In the genomic region with DNA sequence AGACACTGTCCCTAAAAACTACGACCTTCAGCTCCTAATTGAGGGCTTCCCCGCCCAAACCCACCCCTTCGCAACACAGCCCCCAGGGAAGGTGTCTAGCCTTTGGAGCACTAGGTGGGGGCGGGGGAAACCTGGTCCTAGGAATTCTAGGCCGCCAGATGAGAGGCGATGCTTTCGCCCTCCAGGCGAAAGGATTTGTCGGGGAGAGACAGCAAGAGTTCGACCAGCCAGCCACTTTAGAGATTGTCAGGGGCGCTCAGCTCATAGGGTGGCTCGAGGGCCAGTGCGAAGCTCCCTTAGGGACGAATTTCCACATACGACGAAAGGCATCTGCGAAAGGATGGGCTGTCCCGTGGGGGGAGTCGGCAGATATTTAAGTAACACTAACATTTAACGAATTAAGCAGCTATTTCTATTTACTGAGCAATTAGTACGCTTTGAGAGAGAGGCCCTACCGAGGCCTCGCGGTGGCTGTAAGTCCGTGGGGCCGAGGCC, we compare ENCODE assay signal across 8 cellular contexts. TPM values are rescaled to one million over a fixed set of nuclear protein-coding genes. Genes with fewer than 3 reads are reported as not detected.
A peak's percentile ranks its signal among the peaks of the same experiment; 100 is the strongest.
DNase-seq lines count a peak whose midpoint lies in the region; ATAC-seq, FAIRE-seq and TF ChIP-seq lines count a peak whose summit lies in the region.

No MANE protein-coding gene starts in this region.

- no peak for DNase-seq in activated T-cell treated with anti-CD3 and anti-CD28 coated beads, Interleukin-2, amount 50 U/mL, for 24 hours
- no peak for DNase-seq in activated T-cell treated with anti-CD3 and anti-CD28 coated beads, Interleukin-2, amount 50 U/mL, for 1 hour
- DNase-seq in activated T-helper 1 cell treated with anti-CD3 and anti-CD28 coated beads, Interleukin-12 subunit alpha, Interleukin-12 subunit beta, Interleukin-2, Interleukin-4 antibody, amounts not matched to agents 30 ng/mL and 10 ng/mL and 1 ng/mL, durations not matched to agents 14 hours and 24 hours and 36 hours (ENCODE audit: low spot score): no peak
- DNase-seq in islet precursor cell: peak; percentile 87
- no peak for DNase-seq in thyroid gland
- no peak for DNase-seq in amniotic stem cell (lab: John Stamatoyannopoulos, UW)
- DNase-seq in GM12892 (ENCODE audit: insufficient read length): no peak

- no peaks in the 10 kb centered on the region for H3K36me3 Mint-ChIP-seq in activated T-cell treated with anti-CD3 and anti-CD28 coated beads, Interleukin-2, amount 50 U/mL, for 24 hours (ENCODE audit: low read depth)
- no peaks in the 10 kb centered on the region for H3K36me3 Mint-ChIP-seq in activated T-helper 1 cell treated with anti-CD3 and anti-CD28 coated beads, Interleukin-12 subunit alpha, Interleukin-12 subunit beta, Interleukin-2, Interleukin-4 antibody, amounts not matched to agents 30 ng/mL and 10 ng/mL and 1 ng/mL, durations not matched to agents 14 hours and 24 hours and 36 hours (ENCODE audit: low read depth)

- TF ChIP-seq POLR2A in thyroid gland (IDR thresholded peaks at IDR 0.05) (no peak), GM12892 (IDR thresholded peaks at IDR 0.05; ENCODE audit: low read depth, low read length) (no peak)

- ATAC-seq in HG02973 (IDR thresholded peaks at IDR 0.05; ENCODE audit: unreplicated experiment): no peak

- no peaks in the 10 kb centered on the region for H3K36me3 ChIP-seq in thyroid gland

- H3K27ac ChIP-seq in thyroid gland: peak overlapping the region; percentile 52 to 76 (median 73)

- H3K9me3 ChIP-seq in thyroid gland: no peaks in the 10 kb centered on the region

- H3K27me3 ChIP-seq in thyroid gland: peaks cover 3% of the 10 kb centered on the region

- H3K4me3 Mint-ChIP-seq in activated T-cell treated with anti-CD3 and anti-CD28 coated beads, Interleukin-2, amount 50 U/mL, for 24 hours: peak overlapping the region; percentile 82
- H3K4me3 Mint-ChIP-seq in activated T-helper 1 cell treated with anti-CD3 and anti-CD28 coated beads, Interleukin-12 subunit alpha, Interleukin-12 subunit beta, Interleukin-2, Interleukin-4 antibody, amounts not matched to agents 30 ng/mL and 10 ng/mL and 1 ng/mL, durations not matched to agents 14 hours and 24 hours and 36 hours: peak overlapping the region; percentile 95

- H3K27ac Mint-ChIP-seq in activated T-cell treated with anti-CD3 and anti-CD28 coated beads, Interleukin-2, amount 50 U/mL, for 24 hours: peak overlapping the region; percentile 99
- H3K27ac Mint-ChIP-seq in activated T-helper 1 cell treated with anti-CD3 and anti-CD28 coated beads, Interleukin-12 subunit alpha, Interleukin-12 subunit beta, Interleukin-2, Interleukin-4 antibody, amounts not matched to agents 30 ng/mL and 10 ng/mL and 1 ng/mL, durations not matched to agents 14 hours and 24 hours and 36 hours: peak overlapping the region; percentile 94

- H3K9me3 Mint-ChIP-seq in activated T-cell treated with anti-CD3 and anti-CD28 coated beads, Interleukin-2, amount 50 U/mL, for 24 hours: no peaks in the 10 kb centered on the region
- no peaks in the 10 kb centered on the region for H3K9me3 Mint-ChIP-seq in activated T-helper 1 cell treated with anti-CD3 and anti-CD28 coated beads, Interleukin-12 subunit alpha, Interleukin-12 subunit beta, Interleukin-2, Interleukin-4 antibody, amounts not matched to agents 30 ng/mL and 10 ng/mL and 1 ng/mL, durations not matched to agents 14 hours and 24 hours and 36 hours

- H3K4me1 ChIP-seq in thyroid gland: peaks cover 6 to 12% of the 10 kb centered on the region in 2 donors

- H3K4me1 Mint-ChIP-seq in activated T-cell treated with anti-CD3 and anti-CD28 coated beads, Interleukin-2, amount 50 U/mL, for 24 hours (ENCODE audit: low read depth): peaks cover 41% of the 10 kb centered on the region
- peaks cover 14% of the 10 kb centered on the region for H3K4me1 Mint-ChIP-seq in activated T-helper 1 cell treated with anti-CD3 and anti-CD28 coated beads, Interleukin-12 subunit alpha, Interleukin-12 subunit beta, Interleukin-2, Interleukin-4 antibody, amounts not matched to agents 30 ng/mL and 10 ng/mL and 1 ng/mL, durations not matched to agents 14 hours and 24 hours and 36 hours (ENCODE audit: low read depth)

- 28% methylated on average over 25 of the region's 26 CpGs for WGBS in thyroid gland, 2 donors

- TF ChIP-seq CTCF in thyroid gland (IDR thresholded peaks at IDR 0.05): no peak

- intact Hi-C loops in activated T-helper 1 cell treated with anti-CD3 and anti-CD28 coated beads, Interleukin-12 subunit alpha, Interleukin-12 subunit beta, Interleukin-2, Interleukin-4 antibody, amounts not matched to agents 30 ng/mL and 10 ng/mL and 1 ng/mL, durations not matched to agents 14 hours and 24 hours and 36 hours (cut with micrococcal nuclease): no loop called here
- intact Hi-C loops in thyroid gland (cut with DNase I): no loop called here

- no peak for FAIRE-seq in GM12892 (lab: Jason Lieb, UNC)

- H3K27me3 Mint-ChIP-seq in activated T-cell treated with anti-CD3 and anti-CD28 coated beads, Interleukin-2, amount 50 U/mL, for 24 hours: no peaks in the 10 kb centered on the region
- H3K27me3 Mint-ChIP-seq in activated T-helper 1 cell treated with anti-CD3 and anti-CD28 coated beads, Interleukin-12 subunit alpha, Interleukin-12 subunit beta, Interleukin-2, Interleukin-4 antibody, amounts not matched to agents 30 ng/mL and 10 ng/mL and 1 ng/mL, durations not matched to agents 14 hours and 24 hours and 36 hours (ENCODE audit: insufficient read depth): peaks cover 3% of the 10 kb centered on the region

- H3K4me3 ChIP-seq in thyroid gland (replicated peaks in 1 of 3): peak overlapping the region in 1 of 3 donors; percentile 21

RNA-seq across cellular contexts. Expression of a gene that starts 5.3 kb away (rescaled TPM):
- 0.10 TPM in 1 of 2 replicates, not detected in the other for total RNA-seq in activated T-helper 1 cell treated with anti-CD3 and anti-CD28 coated beads, Interleukin-12 subunit alpha, Interleukin-12 subunit beta, Interleukin-2, Interleukin-4 antibody, amounts not matched to agents 30 ng/mL and 10 ng/mL and 1 ng/mL, durations not matched to agents 14 hours and 24 hours and 36 hours
- total RNA-seq in thyroid gland: 10 to 100 TPM in 1 of 4 donors, 1 to 10 TPM in 3; 4.6 to 24.8 (median 6.6) TPM
- not detected for polyA plus RNA-seq in GM12892 (2012; ENCODE audit: missing spikeins)

RNA-seq across cellular contexts. Expression of a gene that starts 19.8 kb away (rescaled TPM):
- total RNA-seq in activated T-helper 1 cell treated with anti-CD3 and anti-CD28 coated beads, Interleukin-12 subunit alpha, Interleukin-12 subunit beta, Interleukin-2, Interleukin-4 antibody, amounts not matched to agents 30 ng/mL and 10 ng/mL and 1 ng/mL, durations not matched to agents 14 hours and 24 hours and 36 hours: not detected in 2 replicates
- total RNA-seq in thyroid gland: 1 to 10 TPM in 1 of 4 donors, under 1 TPM in 2, not detected in 1; 0.20 to 1.1 (median 0.22) TPM
- not detected for polyA plus RNA-seq in GM12892 (2012; ENCODE audit: missing spikeins)

RNA-seq across cellular contexts. Expression of a gene that starts 22.6 kb away (rescaled TPM):
- total RNA-seq in activated T-helper 1 cell treated with anti-CD3 and anti-CD28 coated beads, Interleukin-12 subunit alpha, Interleukin-12 subunit beta, Interleukin-2, Interleukin-4 antibody, amounts not matched to agents 30 ng/mL and 10 ng/mL and 1 ng/mL, durations not matched to agents 14 hours and 24 hours and 36 hours: 125 and 127 TPM in 2 replicates
- 100 to 1,000 TPM in 3 of 4 donors, 10 to 100 TPM in 1; 77.7 to 168 (median 118) TPM for total RNA-seq in thyroid gland
- polyA plus RNA-seq in GM12892 (2012; ENCODE audit: missing spikeins): 25.8 TPM

RNA-seq across cellular contexts. Expression of a gene that starts 24.7 kb away (rescaled TPM):
- 0.78 and 0.86 TPM in 2 replicates for total RNA-seq in activated T-helper 1 cell treated with anti-CD3 and anti-CD28 coated beads, Interleukin-12 subunit alpha, Interleukin-12 subunit beta, Interleukin-2, Interleukin-4 antibody, amounts not matched to agents 30 ng/mL and 10 ng/mL and 1 ng/mL, durations not matched to agents 14 hours and 24 hours and 36 hours
- total RNA-seq in thyroid gland: 1 to 10 TPM; 1.3 to 7.9 (median 2.2) TPM
- polyA plus RNA-seq in GM12892 (2012; ENCODE audit: missing spikeins): not detected

RNA-seq across cellular contexts. Expression of a gene that starts 33.4 kb away (rescaled TPM):
- 63.1 and 67.1 TPM in 2 replicates for total RNA-seq in activated T-helper 1 cell treated with anti-CD3 and anti-CD28 coated beads, Interleukin-12 subunit alpha, Interleukin-12 subunit beta, Interleukin-2, Interleukin-4 antibody, amounts not matched to agents 30 ng/mL and 10 ng/mL and 1 ng/mL, durations not matched to agents 14 hours and 24 hours and 36 hours
- 10 to 100 TPM; 41.4 to 64.4 (median 53.8) TPM for total RNA-seq in thyroid gland
- polyA plus RNA-seq in GM12892 (2012; ENCODE audit: missing spikeins): 24.6 TPM
